Comparison of ENCODE assay signal across 1 cellular context in the genomic region with DNA sequence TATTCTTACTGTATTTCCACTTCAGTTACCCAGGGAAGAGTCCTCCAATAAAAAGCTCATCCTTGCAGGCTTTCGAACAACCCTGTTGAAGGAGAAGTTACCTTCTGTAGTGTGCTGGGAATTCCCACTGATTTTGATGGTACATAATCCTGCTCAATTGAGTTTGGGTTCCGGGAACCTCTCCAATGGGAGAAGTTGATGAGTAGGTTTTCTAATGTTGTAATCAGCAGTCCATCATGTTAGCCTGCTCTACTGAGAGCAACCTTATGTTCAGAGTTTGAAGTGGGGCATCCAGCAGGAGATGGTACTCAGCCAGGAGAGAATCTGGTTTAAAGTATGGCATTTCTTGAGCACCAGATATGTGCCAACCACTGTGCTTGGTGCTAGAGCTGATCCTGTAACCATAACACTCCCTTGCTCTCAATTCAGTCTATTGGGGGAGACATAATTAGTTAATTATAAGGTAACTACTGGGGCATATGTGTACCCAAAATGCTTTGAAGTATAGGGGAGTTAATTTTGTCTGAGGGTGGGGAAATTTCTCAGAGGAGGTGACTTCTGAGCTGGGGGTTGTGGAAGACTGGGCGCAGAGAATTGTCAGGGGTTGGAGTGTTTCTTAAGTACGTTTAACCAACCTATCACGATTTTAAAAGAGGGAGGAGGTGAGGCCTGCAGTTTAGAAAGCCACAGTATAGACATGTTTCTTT.
A peak's percentile ranks its signal among the peaks of the same experiment; 100 is the strongest.
TF ChIP-seq lines count a peak whose summit lies in the region.

No MANE protein-coding gene starts in this region.

TF ChIP-seq in HEK293, 187 proteins besides CTCF, POLR2A, EP300 and RAD21 (continued from another document):
- TF ChIP-seq ZNF114 (tag by site-specific recombination; IDR thresholded peaks at IDR 0.05): no peak
- TF ChIP-seq RBAK (tag by site-specific recombination; IDR thresholded peaks at IDR 0.05): no peak
- no peak for TF ChIP-seq ZNF423 (tag by site-specific recombination; IDR thresholded peaks at IDR 0.05)
- peak; percentile 30; the same call in 1 of the 2 replicates for TF ChIP-seq GLIS1 (tag by site-specific recombination; IDR thresholded peaks at IDR 0.05)
- TF ChIP-seq, protein P1, sequence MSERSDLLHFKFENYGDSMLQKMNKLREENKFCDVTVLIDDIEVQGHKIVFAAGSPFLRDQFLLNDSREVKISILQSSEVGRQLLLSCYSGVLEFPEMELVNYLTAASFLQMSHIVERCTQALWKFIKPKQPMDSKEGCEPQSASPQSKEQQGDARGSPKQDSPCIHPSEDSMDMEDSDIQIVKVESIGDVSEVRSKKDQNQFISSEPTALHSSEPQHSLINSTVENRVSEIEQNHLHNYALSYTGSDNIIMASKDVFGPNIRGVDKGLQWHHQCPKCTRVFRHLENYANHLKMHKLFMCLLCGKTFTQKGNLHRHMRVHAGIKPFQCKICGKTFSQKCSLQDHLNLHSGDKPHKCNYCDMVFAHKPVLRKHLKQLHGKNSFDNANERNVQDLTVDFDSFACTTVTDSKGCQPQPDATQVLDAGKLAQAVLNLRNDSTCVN (tag by site-specific recombination; optimal IDR thresholded peaks at IDR 0.05): no peak
- TF ChIP-seq ZBTB7A (tag by site-specific recombination; IDR thresholded peaks at IDR 0.05; ENCODE audit: low read depth): no peak
- TF ChIP-seq ZNF48 (tag by site-specific recombination; IDR thresholded peaks at IDR 0.05): no peak
